9 cellular contexts compared by ENCODE assay signal in genomic region chr3:113287818-113288648, GRCh38.
A peak's percentile ranks its signal among the peaks of the same experiment; 100 is the strongest.
DNase-seq lines count a peak whose midpoint lies in the region; TF ChIP-seq lines count a peak whose summit lies in the region.
"Had no signal": no experiment of that assay in that cellular context is flagged by ENCODE, and none has a peak within 500 bp of the region (broad histone marks: within the 10 kb centered on the region; RNA-seq: fewer than 3 reads in every experiment).

No MANE protein-coding gene starts in this region.

- peak; percentile 59 to 85 (median 62) for DNase-seq in NCI-H1417 (lab: John Stamatoyannopoulos, UW)
- no peak for DNase-seq in NCI-H1417 treated with DMSO at 0.1 percent for 48 hours (lab: John Stamatoyannopoulos, UW)
- peak; percentile 56 for DNase-seq in NCI-H1092 (lab: John Stamatoyannopoulos, UW)
- peak; percentile 44 for DNase-seq in mammary epithelial cell
- DNase-seq in kidney glomerular epithelial cell (lab: John Stamatoyannopoulos, UW): peak; percentile 57
- DNase-seq in stimulated activated CD4-positive, alpha-beta T cell treated with anti-CD3 and anti-CD28 coated beads, Interleukin-4, amount 100 ng/mL, for 1 hour: peak; percentile 27
- DNase-seq in NCI-H226: no peak

- CTCF ChIA-PET in mammary epithelial cell (lab: Charles Lee; ENCODE audit: low non-redundant PET): interaction anchor here (0.6 to 0.9 kb wide), 4 partner anchors 10 to 576 kb away, joined by 3 to 6 read pairs (median 4); no protein-coding TSS in a partner anchor

- H3K4me1 ChIP-seq in mammary epithelial cell (ENCODE audit: insufficient read depth, low read length): peaks cover 29% of the 10 kb centered on the region
- H3K4me1 ChIP-seq: BLaER1 had no signal

- no peaks in the 10 kb centered on the region for H3F3A ChIP-seq in SU-DHL-6 (ENCODE audit: insufficient read depth)

- H3K27ac ChIP-seq in SU-DHL-6 (ENCODE audit: low read depth, low read length) (no peak overlapping the region), mammary epithelial cell (ENCODE audit: insufficient read depth, low read depth, low read length) (peak overlapping the region; percentile 56)
- H3K27ac ChIP-seq: BLaER1 had no signal

- H3K79me2 ChIP-seq in SU-DHL-6 (ENCODE audit: insufficient read depth, low read length): no peaks in the 10 kb centered on the region
- H3K79me2 ChIP-seq in mammary epithelial cell (ENCODE audit: insufficient read depth, low read length): no peaks in the 10 kb centered on the region

- no peaks in the 10 kb centered on the region for H3K36me3 ChIP-seq in SU-DHL-6 (ENCODE audit: low read length)
- H3K36me3 ChIP-seq in mammary epithelial cell (ENCODE audit: insufficient read depth, low read length): no peaks in the 10 kb centered on the region
- H3K36me3 ChIP-seq: BLaER1 had no signal

- H3K27me3 ChIP-seq in SU-DHL-6 (ENCODE audit: low read length) (no peaks in the 10 kb centered on the region), mammary epithelial cell (ENCODE audit: insufficient read depth, low read length) (no peaks in the 10 kb centered on the region)
- H3K27me3 ChIP-seq: BLaER1 had no signal

- TF ChIP-seq CTCF in SU-DHL-6 (IDR thresholded peaks at IDR 0.05; ENCODE audit: insufficient read depth, low read length, poor library complexity, severe bottlenecking) (peak; percentile 91), mammary epithelial cell (conservative IDR thresholded peaks at IDR 0.05 in 1 of 2, IDR thresholded peaks at IDR 0.05 in 1 of 2; ENCODE audit: extremely low read depth in 1 of 2, insufficient read depth in 1 of 2, low read depth in 1 of 2, low read length in 2 of 2) (peak; percentile 100)

- no peaks in the 10 kb centered on the region for H4K20me1 ChIP-seq in SU-DHL-6 (ENCODE audit: low read depth, low read length)
- no peaks in the 10 kb centered on the region for H4K20me1 ChIP-seq in mammary epithelial cell (ENCODE audit: insufficient read depth, low read length)
- H4K20me1 ChIP-seq: BLaER1 had no signal

- intact Hi-C loops in mammary epithelial cell (cut with micrococcal nuclease): loop anchor here (1.0 to 5.0 kb wide), 9 partner anchors 41 to 706 kb away; partner anchors contain the start of gene BOC

- H3K4me2 ChIP-seq in SU-DHL-6 (ENCODE audit: low read depth, low read length, poor library complexity, severe bottlenecking): no peak overlapping the region
- peak overlapping the region; percentile 13 for H3K4me2 ChIP-seq in mammary epithelial cell (ENCODE audit: insufficient read depth, low read depth, low read length)
- H3K4me2 ChIP-seq: BLaER1 had no signal

- no peaks in the 10 kb centered on the region for H3K9me3 ChIP-seq in SU-DHL-6 (ENCODE audit: insufficient read depth, low read length)
- no peaks in the 10 kb centered on the region for H3K9me3 ChIP-seq in mammary epithelial cell (replicated peaks; ENCODE audit: insufficient read depth, low read length)
- H3K9me3 ChIP-seq: BLaER1 had no signal

- no peak overlapping the region for H3K4me3 ChIP-seq in SU-DHL-6 (ENCODE audit: insufficient read depth, low read length, poor library complexity, severe bottlenecking)
- H3K4me3 ChIP-seq in mammary epithelial cell (replicated peaks in 1 of 3; ENCODE audit: insufficient read depth in 1 of 3, low read depth in 2 of 3, low read length in 3 of 3): no peak overlapping the region
- H3K4me3 ChIP-seq: BLaER1 had no signal

- in situ Hi-C loops in mammary epithelial cell (cut with MboI; ENCODE audit: low sequenced_read_pairs in 2 of 2): loop anchor here (5.0 to 25.0 kb wide), 4 partner anchors 146 to 651 kb away; partner anchors contain the start of gene CCDC80 (in 1 of the 2)

- H3K9ac ChIP-seq in SU-DHL-6 (ENCODE audit: low read length): no peak overlapping the region
- H3K9ac ChIP-seq in mammary epithelial cell (ENCODE audit: insufficient read depth, low read length): no peak overlapping the region
- H3K9ac ChIP-seq: BLaER1 had no signal

- dilution Hi-C loops in mammary epithelial cell (cut with HindIII; ENCODE audit: low sequenced_read_pairs): loop anchor here (5.0 kb wide), 1 partner anchor 226 kb away; no protein-coding TSS in a partner anchor

- H3K9me2 ChIP-seq in SU-DHL-6 (replicated peaks; ENCODE audit: insufficient read depth, low read length): no peaks in the 10 kb centered on the region

- H2AFZ ChIP-seq in SU-DHL-6 (ENCODE audit: low read depth, low read length, severe bottlenecking): no peak overlapping the region
- no peak overlapping the region for H2AFZ ChIP-seq in mammary epithelial cell (ENCODE audit: low read depth, low read length)

- no TSS peak for BruUV-seq in mammary epithelial cell (replicated peaks; lab: Mats Ljungman, UMichigan)

- 52% methylated on average over 5 of the region's 5 CpGs for WGBS in mammary epithelial cell (ENCODE audit: low coverage, missing lambda C conversion rate)

Comparison
In these comparisons a context has a peak if more than half of its experiments do, and no peak if none do; other contexts are left out.
1. DNase-seq: peak in NCI-H1417 (3 of 3), NCI-H1092 (single experiment), mammary epithelial cell (single experiment), kidney glomerular epithelial cell (single experiment) and stimulated activated CD4-positive, alpha-beta T cell treated with anti-CD3 and anti-CD28 coated beads, Interleukin-4, amount 100 ng/mL, for 1 hour (single experiment); none in NCI-H1417 treated with DMSO at 0.1 percent for 48 hours (single experiment) and NCI-H226 (single experiment).